Comparison of ENCODE assay signal across 16 cellular contexts in the genomic region with DNA sequence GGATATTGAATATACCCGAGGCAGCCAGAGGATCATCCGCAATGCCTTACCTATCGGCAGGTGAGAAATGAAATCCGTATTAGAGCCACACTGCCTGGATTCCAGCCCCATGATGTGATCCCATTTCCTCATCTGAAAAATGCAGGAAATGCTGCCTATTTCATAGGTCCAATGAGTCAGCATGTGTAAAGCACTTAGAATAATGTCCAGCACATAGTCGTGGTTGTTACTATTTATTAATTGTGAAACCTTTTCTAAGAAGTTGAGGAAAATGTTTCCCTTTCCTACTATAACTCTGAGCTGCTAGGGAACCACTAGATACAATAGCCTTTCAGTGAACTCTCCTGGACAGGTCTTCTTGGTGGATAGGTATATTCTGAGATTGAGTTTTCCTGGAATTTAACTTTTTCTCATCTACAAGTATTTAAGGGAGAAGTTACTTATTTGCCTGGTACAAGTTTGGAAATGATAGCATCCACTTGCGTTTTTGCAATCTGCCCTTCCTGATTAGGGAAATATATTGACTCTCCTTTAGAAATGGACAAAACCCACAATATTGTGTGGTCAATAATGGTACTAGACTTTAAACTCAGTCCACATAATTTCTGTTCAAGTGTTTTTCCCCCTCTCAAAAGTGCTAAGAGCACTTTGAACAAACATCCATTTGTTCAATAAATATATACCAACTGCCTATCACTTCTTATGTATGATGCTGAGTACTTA. TPM values are rescaled to one million over a fixed set of nuclear protein-coding genes. Genes with fewer than 3 reads are reported as not detected.
DNase-seq lines count a peak whose midpoint lies in the region; ATAC-seq lines count a peak whose summit lies in the region.
"Had no signal": no experiment of that assay in that cellular context is flagged by ENCODE, and none has a peak within 500 bp of the region (broad histone marks: within the 10 kb centered on the region; RNA-seq: fewer than 3 reads in every experiment).

No MANE protein-coding gene starts in this region.

- in situ Hi-C loops in Caki2 (cut with HindIII; ENCODE audit: low pct_unique_long_range_greater_than_20kb, low sequenced_read_pairs), result no loop called here

- H3K27ac ChIP-seq in epithelial cell of prostate, result peak overlapping the region; percentile 80

- H3K9me3 ChIP-seq in T-helper 17 cell (ENCODE audit: control insufficient read depth, low read length, poor library complexity, severe bottlenecking), result no peaks in the 10 kb centered on the region

- ATAC-seq in T-helper 17 cell (no peak), GM21717 (IDR thresholded peaks at IDR 0.05; ENCODE audit: unreplicated experiment) (no peak)
- ATAC-seq: activated naive CD4-positive, alpha-beta T cell treated with anti-CD3 and anti-CD28 coated beads, Interleukin-2, amount 50 U/mL, for 72 hours had no signal

- no peaks in the 10 kb centered on the region for H3K4me1 Mint-ChIP-seq in T-helper 17 cell
- H3K4me1 Mint-ChIP-seq: activated CD4-positive, alpha-beta T cell treated with anti-CD3 and anti-CD28 coated beads, Interleukin-2, amount 10 ng/mL, durations not matched to agents 24 days and 14 days; neural crest cell had no signal

- no peaks in the 10 kb centered on the region for H3K27me3 Mint-ChIP-seq in T-helper 17 cell
- H3K27me3 Mint-ChIP-seq: activated CD4-positive, alpha-beta T cell treated with anti-CD3 and anti-CD28 coated beads, Interleukin-2, amount 10 ng/mL, durations not matched to agents 24 days and 14 days; CD4-positive, alpha-beta memory T cell had no signal

- H3K36me3 Mint-ChIP-seq in T-helper 17 cell (ENCODE audit: low read depth), result peaks cover 7% of the 10 kb centered on the region

- H3K4me3 Mint-ChIP-seq in T-helper 17 cell, result no peak overlapping the region
- H3K4me3 Mint-ChIP-seq: activated CD4-positive, alpha-beta T cell treated with anti-CD3 and anti-CD28 coated beads, Interleukin-2, amount 10 ng/mL, durations not matched to agents 24 days and 14 days; CD4-positive, alpha-beta memory T cell; neural crest cell had no signal

- DNase-seq in Caki2 (ENCODE audit: low read depth) (peak; percentile 12), NCI-H460 (ENCODE audit: extremely low read depth, low read depth) (peak; percentile 8), epithelial cell of prostate (ENCODE audit: low read depth, low spot score) (peak; percentile 68), non-pigmented ciliary epithelial cell (ENCODE audit: low read depth) (peak; percentile 56), T-helper 17 cell (no peak), NCI-H748 (lab: John Stamatoyannopoulos, UW; ENCODE audit: unreplicated experiment) (no peak)
- DNase-seq in stimulated activated CD8-positive, alpha-beta memory T cell treated with anti-CD3 and anti-CD28 coated beads, Interleukin-4, amount 100 ng/mL, for 48 hours, result no peak
- DNase-seq: CD4-positive, alpha-beta memory T cell; effector memory CD4-positive, alpha-beta T cell; NCI-H1105; NCI-H748 treated with DMSO at 0.1 percent for 48 hours; stimulated activated naive CD4-positive, alpha-beta T cell treated with Interleukin-2 at 50 U/mL for 16 hours had no signal

- H3K27ac Mint-ChIP-seq in T-helper 17 cell, result no peak overlapping the region
- H3K27ac Mint-ChIP-seq: activated CD4-positive, alpha-beta T cell treated with anti-CD3 and anti-CD28 coated beads, Interleukin-2, amount 10 ng/mL, durations not matched to agents 24 days and 14 days; activated naive CD4-positive, alpha-beta T cell treated with anti-CD3 and anti-CD28 coated beads, Interleukin-2, amount 50 U/mL, for 72 hours had no signal

RNA-seq across cellular contexts. Expression of gene POLR3B, which starts 12.2 kb away (rescaled TPM):
- 0.17 and 0.78 TPM in 2 replicates for total RNA-seq in Caki2 (2014; rRNA removed; shearing (Covaris generic); ENCODE audit: low replicate concordance)
- total RNA-seq in NCI-H460 (2014; rRNA removed; shearing (Covaris generic)), result 11.8 and 17.1 TPM in 2 replicates
- 4.7 and 6.6 TPM in 2 replicates for polyA plus RNA-seq in NCI-H460 (2014; cell fraction: nucleus; rRNA removed)
- 1 to 10 TPM; 4.0 to 9.2 TPM for total RNA-seq in T-helper 17 cell

Comparison
In these comparisons a context has a peak if more than half of its experiments do, and no peak if none do; other contexts are left out.
1. DNase-seq: peak in Caki2 (single experiment), NCI-H460 (single experiment), epithelial cell of prostate (single experiment) and non-pigmented ciliary epithelial cell (single experiment); none in stimulated activated CD8-positive, alpha-beta memory T cell treated with anti-CD3 and anti-CD28 coated beads, Interleukin-4, amount 100 ng/mL, for 48 hours (single experiment), T-helper 17 cell (0 of 3) and NCI-H748 (single experiment).